Comparison of ENCODE assay signal across 1 cellular context in the genomic region with DNA sequence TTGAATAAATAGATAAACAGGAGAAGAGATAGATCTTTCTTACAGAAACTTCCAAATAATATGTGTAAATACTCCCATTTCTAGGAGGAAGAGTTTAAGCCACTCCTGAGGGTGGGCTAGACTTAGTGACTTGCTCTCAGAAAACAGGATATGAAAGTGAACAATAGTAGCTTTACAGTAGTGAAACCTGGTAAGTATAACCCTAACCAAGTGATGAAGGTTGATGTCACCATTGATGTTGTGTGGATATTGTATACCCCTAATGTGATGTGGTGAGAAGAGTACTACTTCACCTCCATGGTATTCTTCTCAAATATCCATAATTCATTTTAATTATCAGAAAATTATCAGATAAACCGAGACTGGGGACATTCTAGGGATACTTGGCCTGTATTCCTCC.
TF ChIP-seq lines count a peak whose summit lies in the region.

No MANE protein-coding gene starts in this region.

TF ChIP-seq in GM23338, 12 proteins besides CTCF, POLR2A, EP300 and RAD21 (continued from another document):
- TF ChIP-seq, protein P1, sequence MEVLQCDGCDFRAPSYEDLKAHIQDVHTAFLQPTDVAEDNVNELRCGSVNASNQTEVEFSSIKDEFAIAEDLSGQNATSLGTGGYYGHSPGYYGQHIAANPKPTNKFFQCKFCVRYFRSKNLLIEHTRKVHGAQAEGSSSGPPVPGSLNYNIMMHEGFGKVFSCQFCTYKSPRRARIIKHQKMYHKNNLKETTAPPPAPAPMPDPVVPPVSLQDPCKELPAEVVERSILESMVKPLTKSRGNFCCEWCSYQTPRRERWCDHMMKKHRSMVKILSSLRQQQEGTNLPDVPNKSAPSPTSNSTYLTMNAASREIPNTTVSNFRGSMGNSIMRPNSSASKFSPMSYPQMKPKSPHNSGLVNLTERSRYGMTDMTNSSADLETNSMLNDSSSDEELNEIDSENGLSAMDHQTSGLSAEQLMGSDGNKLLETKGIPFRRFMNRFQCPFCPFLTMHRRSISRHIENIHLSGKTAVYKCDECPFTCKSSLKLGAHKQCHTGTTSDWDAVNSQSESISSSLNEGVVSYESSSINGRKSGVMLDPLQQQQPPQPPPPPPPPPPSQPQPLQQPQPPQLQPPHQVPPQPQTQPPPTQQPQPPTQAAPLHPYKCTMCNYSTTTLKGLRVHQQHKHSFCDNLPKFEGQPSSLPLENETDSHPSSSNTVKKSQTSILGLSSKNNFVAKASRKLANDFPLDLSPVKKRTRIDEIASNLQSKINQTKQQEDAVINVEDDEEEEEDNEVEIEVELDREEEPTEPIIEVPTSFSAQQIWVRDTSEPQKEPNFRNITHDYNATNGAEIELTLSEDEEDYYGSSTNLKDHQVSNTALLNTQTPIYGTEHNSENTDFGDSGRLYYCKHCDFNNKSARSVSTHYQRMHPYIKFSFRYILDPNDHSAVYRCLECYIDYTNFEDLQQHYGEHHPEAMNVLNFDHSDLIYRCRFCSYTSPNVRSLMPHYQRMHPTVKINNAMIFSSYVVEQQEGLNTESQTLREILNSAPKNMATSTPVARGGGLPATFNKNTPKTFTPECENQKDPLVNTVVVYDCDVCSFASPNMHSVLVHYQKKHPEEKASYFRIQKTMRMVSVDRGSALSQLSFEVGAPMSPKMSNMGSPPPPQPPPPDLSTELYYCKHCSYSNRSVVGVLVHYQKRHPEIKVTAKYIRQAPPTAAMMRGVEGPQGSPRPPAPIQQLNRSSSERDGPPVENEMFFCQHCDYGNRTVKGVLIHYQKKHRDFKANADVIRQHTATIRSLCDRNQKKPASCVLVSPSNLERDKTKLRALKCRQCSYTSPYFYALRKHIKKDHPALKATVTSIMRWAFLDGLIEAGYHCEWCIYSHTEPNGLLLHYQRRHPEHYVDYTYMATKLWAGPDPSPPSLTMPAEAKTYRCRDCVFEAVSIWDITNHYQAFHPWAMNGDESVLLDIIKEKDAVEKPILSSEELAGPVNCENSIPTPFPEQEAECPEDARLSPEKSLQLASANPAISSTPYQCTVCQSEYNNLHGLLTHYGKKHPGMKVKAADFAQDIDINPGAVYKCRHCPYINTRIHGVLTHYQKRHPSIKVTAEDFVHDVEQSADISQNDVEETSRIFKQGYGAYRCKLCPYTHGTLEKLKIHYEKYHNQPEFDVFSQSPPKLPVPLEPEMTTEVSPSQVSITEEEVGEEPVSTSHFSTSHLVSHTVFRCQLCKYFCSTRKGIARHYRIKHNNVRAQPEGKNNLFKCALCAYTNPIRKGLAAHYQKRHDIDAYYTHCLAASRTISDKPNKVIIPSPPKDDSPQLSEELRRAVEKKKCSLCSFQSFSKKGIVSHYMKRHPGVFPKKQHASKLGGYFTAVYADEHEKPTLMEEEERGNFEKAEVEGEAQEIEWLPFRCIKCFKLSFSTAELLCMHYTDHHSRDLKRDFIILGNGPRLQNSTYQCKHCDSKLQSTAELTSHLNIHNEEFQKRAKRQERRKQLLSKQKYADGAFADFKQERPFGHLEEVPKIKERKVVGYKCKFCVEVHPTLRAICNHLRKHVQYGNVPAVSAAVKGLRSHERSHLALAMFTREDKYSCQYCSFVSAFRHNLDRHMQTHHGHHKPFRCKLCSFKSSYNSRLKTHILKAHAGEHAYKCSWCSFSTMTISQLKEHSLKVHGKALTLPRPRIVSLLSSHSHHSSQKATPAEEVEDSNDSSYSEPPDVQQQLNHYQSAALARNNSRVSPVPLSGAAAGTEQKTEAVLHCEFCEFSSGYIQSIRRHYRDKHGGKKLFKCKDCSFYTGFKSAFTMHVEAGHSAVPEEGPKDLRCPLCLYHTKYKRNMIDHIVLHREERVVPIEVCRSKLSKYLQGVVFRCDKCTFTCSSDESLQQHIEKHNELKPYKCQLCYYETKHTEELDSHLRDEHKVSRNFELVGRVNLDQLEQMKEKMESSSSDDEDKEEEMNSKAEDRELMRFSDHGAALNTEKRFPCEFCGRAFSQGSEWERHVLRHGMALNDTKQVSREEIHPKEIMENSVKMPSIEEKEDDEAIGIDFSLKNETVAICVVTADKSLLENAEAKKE (CRISPR knock-in tag; IDR thresholded peaks at IDR 0.05), result no peak
- no peak for TF ChIP-seq ZNF331 (CRISPR knock-in tag; IDR thresholded peaks at IDR 0.05; ENCODE audit: low read depth)
